In genomic region chr20:53646550-53646949, GRCh38 we compare ENCODE assay signal across 17 cellular contexts.
"Had no signal": no experiment of that assay in that cellular context is flagged by ENCODE, and none has a peak within 500 bp of the region (broad histone marks: within the 10 kb centered on the region; RNA-seq: fewer than 3 reads in every experiment).

No MANE protein-coding gene starts in this region.

- H3K36me3 ChIP-seq: colonic mucosa, right atrium auricular region, sigmoid colon had no signal

- H3K27me3 ChIP-seq: colonic mucosa, dorsolateral prefrontal cortex, hepatocyte, right atrium auricular region, sigmoid colon had no signal

- H3K27me3 Mint-ChIP-seq: naive thymus-derived CD8-positive, alpha-beta T cell; stimulated activated naive B cell treated with anti-CD40 and anti-IgM and Interleukin-4, amounts not matched to agents 10 μg/mL and 1 μg/mL and 100 μg/mL, for 72 hours had no signal

- H2AFZ ChIP-seq: hepatocyte had no signal

- H3K4me3 ChIP-seq: colonic mucosa, dorsolateral prefrontal cortex, hepatocyte, right atrium auricular region, sigmoid colon, skin epidermis had no signal

- H3K27ac ChIP-seq: colonic mucosa, dorsolateral prefrontal cortex, hepatocyte, right atrium auricular region, sigmoid colon, skin epidermis had no signal

- H3K79me2 ChIP-seq: hepatocyte had no signal

- ATAC-seq: left colon; naive thymus-derived CD8-positive, alpha-beta T cell; stimulated activated naive B cell treated with anti-CD40 and anti-IgM and Interleukin-4, amounts not matched to agents 10 μg/mL and 1 μg/mL and 100 μg/mL, for 72 hours had no signal

- H3K36me3 Mint-ChIP-seq: naive thymus-derived CD8-positive, alpha-beta T cell; stimulated activated naive B cell treated with anti-CD40 and anti-IgM and Interleukin-4, amounts not matched to agents 10 μg/mL and 1 μg/mL and 100 μg/mL, for 72 hours had no signal

- H3K4me2 ChIP-seq: hepatocyte had no signal

- H3K9me3 ChIP-seq: colonic mucosa, right atrium auricular region, sigmoid colon had no signal

- H3K4me3 Mint-ChIP-seq: naive thymus-derived CD8-positive, alpha-beta T cell; stimulated activated naive B cell treated with anti-CD40 and anti-IgM and Interleukin-4, amounts not matched to agents 10 μg/mL and 1 μg/mL and 100 μg/mL, for 72 hours had no signal

- H3K9me3 Mint-ChIP-seq: naive thymus-derived CD8-positive, alpha-beta T cell; stimulated activated naive B cell treated with anti-CD40 and anti-IgM and Interleukin-4, amounts not matched to agents 10 μg/mL and 1 μg/mL and 100 μg/mL, for 72 hours had no signal

- DNase-seq: colonic mucosa; dorsolateral prefrontal cortex; effector CD8-positive, alpha-beta T cell; foreskin melanocyte; head of caudate nucleus; left colon; naive thymus-derived CD8-positive, alpha-beta T cell; posterior cingulate gyrus; sigmoid colon; stimulated activated CD4-positive, alpha-beta T cell treated with anti-CD3 and anti-CD28 coated beads, Interleukin-2, amount 100 ng/mL, for 24 hours; stimulated activated CD4-positive, alpha-beta T cell treated with anti-CD3 and anti-CD28 coated beads, Interleukin-4, amount 100 ng/mL, for 4 hours; stimulated activated naive B cell treated with anti-CD40 and anti-IgM and Interleukin-4, amounts not matched to agents 10 μg/mL and 1 μg/mL and 100 μg/mL, for 72 hours; trophoblast cell had no signal

- FAIRE-seq: urothelium cell line had no signal
